ENCODE assay signal across 22 cellular contexts in genomic region chr2:172260379-172260778, GRCh38.
DNase-seq lines count a peak whose midpoint lies in the region; ATAC-seq and TF ChIP-seq lines count a peak whose summit lies in the region.
"Had no signal": no experiment of that assay in that cellular context is flagged by ENCODE, and none has a peak within 500 bp of the region (broad histone marks: within the 10 kb centered on the region; RNA-seq: fewer than 3 reads in every experiment).

No MANE protein-coding gene starts in this region.

- H3K9me3 Mint-ChIP-seq in GM23338 (peaks cover 6% of the 10 kb centered on the region; the same call in 1 of the 3 replicates), neural progenitor cell (peaks cover 11% of the 10 kb centered on the region)
- no peaks in the 10 kb centered on the region for H3K9me3 Mint-ChIP-seq in activated T-cell treated with anti-CD3 and anti-CD28 coated beads, Interleukin-2, amount 50 U/mL, for 24 hours
- peaks cover 4% of the 10 kb centered on the region for H3K9me3 Mint-ChIP-seq in activated CD4-positive, alpha-beta memory T cell treated with anti-CD3 and anti-CD28 coated beads, Interleukin-2, amount 10 ng/mL, durations not matched to agents 7 days and 5 days
- H3K9me3 Mint-ChIP-seq: CD8-positive, alpha-beta T cell had no signal

- H3K4me2 ChIP-seq in GM23338 (peak overlapping the region; percentile 27), neural progenitor cell (peak overlapping the region; percentile 28)
- H3K4me2 ChIP-seq: KMS-11 had no signal

- DNase-seq in GM23338 (ENCODE audit: low spot score) (no peak), RWPE2 (ENCODE audit: low spot score) (no peak), epithelial cell of prostate (ENCODE audit: low read depth, low spot score) (no peak), neural progenitor cell (ENCODE audit: low spot score) (no peak), GM19238 (ENCODE audit: insufficient read length, low spot score) (no peak), NCI-H1436 treated with DMSO at 0.1 percent for 48 hours (lab: John Stamatoyannopoulos, UW) (no peak)
- no peak for DNase-seq in activated T-cell treated with anti-CD3 and anti-CD28 coated beads, Interleukin-2, amount 50 U/mL, for 24 hours
- DNase-seq in activated CD4-positive, alpha-beta memory T cell treated with anti-CD3 and anti-CD28 coated beads, Interleukin-2, amount 10 ng/mL, durations not matched to agents 7 days and 5 days = no peak
- DNase-seq: AML-193; C1 segment of cervical spinal cord; CD8-positive, alpha-beta T cell; DND-41; HFFc6; NCI-H1105; NCI-H2029 treated with DMSO at 0.1 percent for 48 hours; NCI-H2171 treated with DMSO at 0.1 percent for 48 hours; NCI-H526; OCI-M1; Right ventricle myocardium superior had no signal

- H3K9me3 ChIP-seq in RWPE2 (ENCODE audit: severe bottlenecking) (peaks cover 5% of the 10 kb centered on the region), neural progenitor cell (ENCODE audit: low read depth) (no peaks in the 10 kb centered on the region)

- H3K4me1 ChIP-seq in GM23338 (ENCODE audit: insufficient read depth) (peaks cover 28% of the 10 kb centered on the region), RWPE2 (ENCODE audit: insufficient read depth, poor library complexity, severe bottlenecking) (peaks cover 18% of the 10 kb centered on the region), neural progenitor cell (peaks cover 21% of the 10 kb centered on the region)

- peaks cover 25% of the 10 kb centered on the region for H3K4me1 Mint-ChIP-seq in GM23338
- H3K4me1 Mint-ChIP-seq in neural progenitor cell = peaks cover 42% of the 10 kb centered on the region
- no peaks in the 10 kb centered on the region for H3K4me1 Mint-ChIP-seq in activated T-cell treated with anti-CD3 and anti-CD28 coated beads, Interleukin-2, amount 50 U/mL, for 24 hours (ENCODE audit: low read depth)
- no peaks in the 10 kb centered on the region for H3K4me1 Mint-ChIP-seq in activated CD4-positive, alpha-beta memory T cell treated with anti-CD3 and anti-CD28 coated beads, Interleukin-2, amount 10 ng/mL, durations not matched to agents 7 days and 5 days

- H3K27ac ChIP-seq in GM23338 (ENCODE audit: low read depth) (peak overlapping the region; percentile 6; the same call in 1 of the 2 replicates), RWPE2 (ENCODE audit: poor library complexity, severe bottlenecking) (peak overlapping the region; percentile 91), epithelial cell of prostate (peak overlapping the region; percentile 97), neural progenitor cell (no peak overlapping the region)
- H3K27ac ChIP-seq: HL-60, KMS-11 had no signal

- no peak for TF ChIP-seq CTCF in GM23338 (conservative IDR thresholded peaks at IDR 0.05; ENCODE audit: low read depth in 2 of 2)
- no peak for TF ChIP-seq CTCF in RWPE2 (IDR thresholded peaks at IDR 0.05; ENCODE audit: poor library complexity, severe bottlenecking)
- TF ChIP-seq CTCF in neural progenitor cell (IDR thresholded peaks at IDR 0.05) = no peak

- ATAC-seq in GM23338 = peak; percentile 76
- no peak for ATAC-seq in RWPE2 (ENCODE audit: low read depth)
- ATAC-seq: CD8-positive, alpha-beta T cell; GM12878 had no signal

- H3K9me2 ChIP-seq in GM23338 (ENCODE audit: insufficient read depth) = no peaks in the 10 kb centered on the region

- H3K27me3 Mint-ChIP-seq in GM23338 (ENCODE audit: insufficient read depth, low read depth, poor library complexity) (peaks cover 3% of the 10 kb centered on the region), neural progenitor cell (ENCODE audit: insufficient read depth, low read depth) (peaks cover 7% of the 10 kb centered on the region)
- H3K27me3 Mint-ChIP-seq in activated T-cell treated with anti-CD3 and anti-CD28 coated beads, Interleukin-2, amount 50 U/mL, for 24 hours = no peaks in the 10 kb centered on the region
- H3K27me3 Mint-ChIP-seq in activated CD4-positive, alpha-beta memory T cell treated with anti-CD3 and anti-CD28 coated beads, Interleukin-2, amount 10 ng/mL, durations not matched to agents 7 days and 5 days = peaks cover 16% of the 10 kb centered on the region

- H3K9ac ChIP-seq in neural progenitor cell = no peak overlapping the region
- H3K9ac ChIP-seq: KMS-11 had no signal

- peak overlapping the region; percentile 69 for H2AFZ ChIP-seq in GM23338
- H2AFZ ChIP-seq in neural progenitor cell (replicated peaks) = peak overlapping the region; percentile 7

- H3K27me3 ChIP-seq in GM23338 (ENCODE audit: insufficient read depth) (no peaks in the 10 kb centered on the region), RWPE2 (ENCODE audit: insufficient read depth, poor library complexity, severe bottlenecking) (no peaks in the 10 kb centered on the region), neural progenitor cell (no peaks in the 10 kb centered on the region)

- CTCF ChIA-PET in activated CD4-positive, alpha-beta memory T cell treated with anti-CD3 and anti-CD28 coated beads, Interleukin-2, amount 10 ng/mL, durations not matched to agents 7 days and 5 days (lab: Charles Lee) = no interaction called here

- no peaks in the 10 kb centered on the region for H3K36me3 ChIP-seq in GM23338 (ENCODE audit: insufficient read depth)
- H3K36me3 ChIP-seq in RWPE2 (ENCODE audit: low read depth) = no peaks in the 10 kb centered on the region
- H3K36me3 ChIP-seq in neural progenitor cell = no peaks in the 10 kb centered on the region

- peaks cover 3% of the 10 kb centered on the region; the same call in 2 of the 3 replicates for H3K36me3 Mint-ChIP-seq in GM23338 (ENCODE audit: low read depth)
- H3K36me3 Mint-ChIP-seq in neural progenitor cell = no peaks in the 10 kb centered on the region
- H3K36me3 Mint-ChIP-seq in activated T-cell treated with anti-CD3 and anti-CD28 coated beads, Interleukin-2, amount 50 U/mL, for 24 hours (ENCODE audit: low read depth) = no peaks in the 10 kb centered on the region
- H3K36me3 Mint-ChIP-seq in activated CD4-positive, alpha-beta memory T cell treated with anti-CD3 and anti-CD28 coated beads, Interleukin-2, amount 10 ng/mL, durations not matched to agents 7 days and 5 days (ENCODE audit: low read depth) = no peaks in the 10 kb centered on the region
- H3K36me3 Mint-ChIP-seq: CD8-positive, alpha-beta T cell had no signal

- H3K27ac Mint-ChIP-seq in GM23338 (no peak overlapping the region), neural progenitor cell (peak overlapping the region; percentile 88)
- no peak overlapping the region for H3K27ac Mint-ChIP-seq in activated T-cell treated with anti-CD3 and anti-CD28 coated beads, Interleukin-2, amount 50 U/mL, for 24 hours
- no peak overlapping the region for H3K27ac Mint-ChIP-seq in activated CD4-positive, alpha-beta memory T cell treated with anti-CD3 and anti-CD28 coated beads, Interleukin-2, amount 10 ng/mL, durations not matched to agents 7 days and 5 days
- H3K27ac Mint-ChIP-seq: CD8-positive, alpha-beta T cell; HFFc6 had no signal

- H3K4me3 Mint-ChIP-seq in GM23338 (no peak overlapping the region), neural progenitor cell (no peak overlapping the region)
- H3K4me3 Mint-ChIP-seq in activated T-cell treated with anti-CD3 and anti-CD28 coated beads, Interleukin-2, amount 50 U/mL, for 24 hours = no peak overlapping the region
- H3K4me3 Mint-ChIP-seq in activated CD4-positive, alpha-beta memory T cell treated with anti-CD3 and anti-CD28 coated beads, Interleukin-2, amount 10 ng/mL, durations not matched to agents 7 days and 5 days = no peak overlapping the region
- H3K4me3 Mint-ChIP-seq: CD8-positive, alpha-beta T cell; HFFc6 had no signal

- no peak overlapping the region for H3K4me3 ChIP-seq in GM23338
- no peak overlapping the region for H3K4me3 ChIP-seq in RWPE2 (ENCODE audit: severe bottlenecking)
- H3K4me3 ChIP-seq in neural progenitor cell = no peak overlapping the region
- H3K4me3 ChIP-seq: GM12878 had no signal

- H3F3A ChIP-seq in GM23338 (replicated peaks; ENCODE audit: low read depth) (no peaks in the 10 kb centered on the region), neural progenitor cell (ENCODE audit: low read depth) (peaks cover 5% of the 10 kb centered on the region)

- H3K79me2 ChIP-seq in GM23338 (replicated peaks; ENCODE audit: insufficient read depth) = no peaks in the 10 kb centered on the region
- no peaks in the 10 kb centered on the region for H3K79me2 ChIP-seq in neural progenitor cell (ENCODE audit: low read depth)

- POLR2A ChIA-PET in activated CD4-positive, alpha-beta memory T cell treated with anti-CD3 and anti-CD28 coated beads, Interleukin-2, amount 10 ng/mL, durations not matched to agents 7 days and 5 days (lab: Charles Lee) = no interaction called here

- no peaks in the 10 kb centered on the region for H4K20me1 ChIP-seq in GM23338 (replicated peaks; ENCODE audit: insufficient read depth)
- no peaks in the 10 kb centered on the region for H4K20me1 ChIP-seq in neural progenitor cell (ENCODE audit: low read depth)

TF ChIP-seq in GM23338, 12 proteins besides CTCF, POLR2A, EP300 and RAD21 (continues in another document):
- no peak for TF ChIP-seq ZNF331 (CRISPR knock-in tag; IDR thresholded peaks at IDR 0.05; ENCODE audit: low read depth)
- no peak for TF ChIP-seq POLR2AphosphoS5 (IDR thresholded peaks at IDR 0.05; ENCODE audit: low read depth)
- no peak for TF ChIP-seq EZH2 (IDR thresholded peaks at IDR 0.05; ENCODE audit: low read depth, unreplicated experiment)
